ENCODE assay signal across 18 cellular contexts in genomic region chr6:16450285-16450684, GRCh38.
DNase-seq lines count a peak whose midpoint lies in the region; ATAC-seq and TF ChIP-seq lines count a peak whose summit lies in the region.
"Had no signal": no experiment of that assay in that cellular context is flagged by ENCODE, and none has a peak within 500 bp of the region (broad histone marks: within the 10 kb centered on the region; RNA-seq: fewer than 3 reads in every experiment).

No MANE protein-coding gene starts in this region.

- H3K27ac ChIP-seq in ACC112 (ENCODE audit: low read depth, low read length) (peak overlapping the region; percentile 68), HCT116 (ENCODE audit: low read depth, low read length) (peak overlapping the region; percentile 11; the same call in 1 of the 2 replicates), angular gyrus (ENCODE audit: low read depth, low read length) (peak overlapping the region; percentile 13)
- H3K27ac ChIP-seq: Peyer's patch, spleen had no signal

- no peak overlapping the region for H3K9ac ChIP-seq in HCT116 (ENCODE audit: low read length)

- H2AFZ ChIP-seq in ACC112 (ENCODE audit: low read length, unreplicated experiment) (no peak overlapping the region), HCT116 (ENCODE audit: low read depth, low read length, poor library complexity, severe bottlenecking) (peak overlapping the region; percentile 18)

- POLR2A ChIA-PET in HCT116 (lab: Charles Lee) = no interaction called here

- H3K4me3 ChIP-seq in ACC112 (ENCODE audit: low read depth, low read length) = no peak overlapping the region; the same call in 1 of the 2 replicates
- peak overlapping the region in 1 of 2 experiments; percentile 1; a peak in 1 of 4 replicates for H3K4me3 ChIP-seq in HCT116 (replicated peaks in 1 of 2; ENCODE audit: low read depth in 1 of 2, low read length in 2 of 2)
- H3K4me3 ChIP-seq: Peyer's patch, spleen had no signal

- no TSS peak for BruUV-seq in HCT116 (replicated peaks; lab: Mats Ljungman, UMichigan)

- H3K27me3 ChIP-seq in ACC112 (ENCODE audit: insufficient read depth, low read length) (no peaks in the 10 kb centered on the region), HCT116 (ENCODE audit: insufficient read depth, low read length) (no peaks in the 10 kb centered on the region)
- H3K27me3 ChIP-seq: Peyer's patch, spleen had no signal

- peak overlapping the region; percentile 60 for H3K4me2 ChIP-seq in HCT116 (ENCODE audit: low read length)

- no peaks in the 10 kb centered on the region for H3K9me3 Mint-ChIP-seq in stimulated activated naive CD8-positive, alpha-beta T cell treated with anti-CD3 and anti-CD28 coated beads, Interleukin-15, amount 100 ng/mL, for 72 hours
- H3K9me3 Mint-ChIP-seq: dendritic cell treated with granulocyte-macrophage colony-stimulating factor and Interleukin-4, amounts not matched to agents 40 ng/mL and 50 ng/mL, for 4 days; T-helper 1 cell treated with Interleukin-12 subunit alpha and Interleukin-12 subunit beta and Interleukin-4 antibody, amounts not matched to agents 30 μg/mL and 1 μg/mL, for 36 hours had no signal

- H3K9me2 ChIP-seq in HCT116 (ENCODE audit: insufficient read depth) = no peaks in the 10 kb centered on the region

- RAD21 ChIA-PET in HCT116 (lab: Charles Lee; ENCODE audit: low non-redundant PET in 1 of 2, low total read pairs in 2 of 2, uncharacterized antibody in 2 of 2, unreplicated experiment in 2 of 2) = no interaction called here

- DNase-seq in HCT116 (ENCODE audit: low read depth, low spot score) (peak; percentile 38), iris pigment epithelial cell (ENCODE audit: low read depth) (peak; percentile 87), T-helper 9 cell (no peak), ecto neural progenitor cell (ENCODE audit: low spot score) (no peak)
- DNase-seq in stimulated activated naive CD8-positive, alpha-beta T cell treated with anti-CD3 and anti-CD28 coated beads, Interleukin-15, amount 100 ng/mL, for 72 hours = no peak
- DNase-seq: activated CD4-positive, alpha-beta T cell treated with anti-CD3 and anti-CD28 coated beads for 4 hours; activated T-cell treated with anti-CD3 and anti-CD28 coated beads for 4 hours; DND-41; foreskin melanocyte; NCI-H1694 treated with DMSO at 0.1 percent for 48 hours; NCI-H526 treated with DMSO at 0.1 percent for 48 hours; Peyer's patch; spleen had no signal

- TF ChIP-seq RAD21 in HCT116 (IDR thresholded peaks at IDR 0.05; ENCODE audit: low read depth) = no peak

- H3K79me2 ChIP-seq in ACC112 (ENCODE audit: control insufficient read depth, insufficient read depth, low read length, unreplicated experiment) (no peaks in the 10 kb centered on the region), HCT116 (ENCODE audit: insufficient read depth, low read length) (no peaks in the 10 kb centered on the region)

- H3K4me1 ChIP-seq in ACC112 (ENCODE audit: control insufficient read depth, insufficient read depth, low read length, unreplicated experiment) (peaks cover 17% of the 10 kb centered on the region), HCT116 (ENCODE audit: control insufficient read depth in 1 of 2, insufficient read depth in 2 of 2, low read length in 2 of 2) (peaks cover 5 to 29% of the 10 kb centered on the region in 2 experiments)

- TF ChIP-seq POLR2A in HCT116 (IDR thresholded peaks at IDR 0.05; ENCODE audit: borderline replicate concordance, extremely low read depth, insufficient read depth, insufficient read length) = no peak

- no peaks in the 10 kb centered on the region for H3K27me3 Mint-ChIP-seq in stimulated activated naive CD8-positive, alpha-beta T cell treated with anti-CD3 and anti-CD28 coated beads, Interleukin-15, amount 100 ng/mL, for 72 hours
- H3K27me3 Mint-ChIP-seq: dendritic cell treated with granulocyte-macrophage colony-stimulating factor and Interleukin-4, amounts not matched to agents 40 ng/mL and 50 ng/mL, for 4 days had no signal

- no peak for TF ChIP-seq CTCF in HCT116 (IDR thresholded peaks at IDR 0.05 in 2 of 3, conservative IDR thresholded peaks at IDR 0.05 in 1 of 3; ENCODE audit: borderline replicate concordance in 1 of 3, insufficient read depth in 1 of 3, low read depth in 2 of 3, low read length in 2 of 3)

- no peaks in the 10 kb centered on the region for H3K36me3 ChIP-seq in ACC112 (ENCODE audit: insufficient read depth, low read length)
- no peaks in the 10 kb centered on the region for H3K36me3 ChIP-seq in HCT116 (ENCODE audit: control insufficient read depth in 1 of 2, insufficient read depth in 2 of 2, low read length in 2 of 2)
- H3K36me3 ChIP-seq: Peyer's patch, spleen had no signal

- H4K20me1 ChIP-seq in HCT116 (ENCODE audit: insufficient read depth) = no peaks in the 10 kb centered on the region

- H3K4me1 Mint-ChIP-seq in stimulated activated naive CD8-positive, alpha-beta T cell treated with anti-CD3 and anti-CD28 coated beads, Interleukin-15, amount 100 ng/mL, for 72 hours = peaks cover 16% of the 10 kb centered on the region

- intact Hi-C loops in HCT116 (cut with micrococcal nuclease) = no loop called here

- CTCF ChIA-PET in HCT116 (lab: Charles Lee) = no interaction called here

- no peak overlapping the region for H3K27ac Mint-ChIP-seq in stimulated activated naive CD8-positive, alpha-beta T cell treated with anti-CD3 and anti-CD28 coated beads, Interleukin-15, amount 100 ng/mL, for 72 hours
- H3K27ac Mint-ChIP-seq: dendritic cell treated with granulocyte-macrophage colony-stimulating factor and Interleukin-4, amounts not matched to agents 40 ng/mL and 50 ng/mL, for 4 days; T-helper 1 cell treated with Interleukin-12 subunit alpha and Interleukin-12 subunit beta and Interleukin-4 antibody, amounts not matched to agents 30 μg/mL and 1 μg/mL, for 36 hours had no signal

- ATAC-seq in HCT116 = peak; percentile 85
- ATAC-seq in stimulated activated naive CD8-positive, alpha-beta T cell treated with anti-CD3 and anti-CD28 coated beads, Interleukin-15, amount 100 ng/mL, for 72 hours = no peak
- no peak for ATAC-seq in GM18870 (IDR thresholded peaks at IDR 0.05; ENCODE audit: unreplicated experiment)

- H3K9me3 ChIP-seq in HCT116 (ENCODE audit: control insufficient read depth in 1 of 2, insufficient read depth in 1 of 2, low read depth in 1 of 2, low read length in 2 of 2) = no peaks in the 10 kb centered on the region
- H3K9me3 ChIP-seq: Peyer's patch, spleen had no signal

- H3K4me3 Mint-ChIP-seq in stimulated activated naive CD8-positive, alpha-beta T cell treated with anti-CD3 and anti-CD28 coated beads, Interleukin-15, amount 100 ng/mL, for 72 hours = no peak overlapping the region
- H3K4me3 Mint-ChIP-seq: dendritic cell treated with granulocyte-macrophage colony-stimulating factor and Interleukin-4, amounts not matched to agents 40 ng/mL and 50 ng/mL, for 4 days; T-helper 1 cell treated with Interleukin-12 subunit alpha and Interleukin-12 subunit beta and Interleukin-4 antibody, amounts not matched to agents 30 μg/mL and 1 μg/mL, for 36 hours had no signal

TF ChIP-seq in HCT116, 20 proteins besides CTCF, POLR2A, EP300 and RAD21:
- TF ChIP-seq SP1 (IDR thresholded peaks at IDR 0.05; ENCODE audit: low read depth) (peak; percentile 24; the same call in 1 of the 2 replicates), JUND (IDR thresholded peaks at IDR 0.05) (peak; percentile 23; the same call in 1 of the 2 replicates), EZH2phosphoT487 (IDR thresholded peaks at IDR 0.05; ENCODE audit: borderline replicate concordance) (no peak), CEBPB (IDR thresholded peaks at IDR 0.05; ENCODE audit: low read depth) (no peak)
TF ChIP-seq in HCT116: peak in this region for 2.

Comparison
In these comparisons a context has a peak if more than half of its experiments do, and no peak if none do; other contexts are left out.
1. H3K27ac ChIP-seq: peak in every context shown above with its lines; median percentile 68 in ACC112; 13 in angular gyrus; 11 in HCT116.
2. DNase-seq: peak in HCT116 (single experiment) and iris pigment epithelial cell (single experiment); none in stimulated activated naive CD8-positive, alpha-beta T cell treated with anti-CD3 and anti-CD28 coated beads, Interleukin-15, amount 100 ng/mL, for 72 hours (0 of 2), T-helper 9 cell (single experiment) and ecto neural progenitor cell (single experiment).